ENCODE assay signal across 8 cellular contexts in the genomic region with DNA sequence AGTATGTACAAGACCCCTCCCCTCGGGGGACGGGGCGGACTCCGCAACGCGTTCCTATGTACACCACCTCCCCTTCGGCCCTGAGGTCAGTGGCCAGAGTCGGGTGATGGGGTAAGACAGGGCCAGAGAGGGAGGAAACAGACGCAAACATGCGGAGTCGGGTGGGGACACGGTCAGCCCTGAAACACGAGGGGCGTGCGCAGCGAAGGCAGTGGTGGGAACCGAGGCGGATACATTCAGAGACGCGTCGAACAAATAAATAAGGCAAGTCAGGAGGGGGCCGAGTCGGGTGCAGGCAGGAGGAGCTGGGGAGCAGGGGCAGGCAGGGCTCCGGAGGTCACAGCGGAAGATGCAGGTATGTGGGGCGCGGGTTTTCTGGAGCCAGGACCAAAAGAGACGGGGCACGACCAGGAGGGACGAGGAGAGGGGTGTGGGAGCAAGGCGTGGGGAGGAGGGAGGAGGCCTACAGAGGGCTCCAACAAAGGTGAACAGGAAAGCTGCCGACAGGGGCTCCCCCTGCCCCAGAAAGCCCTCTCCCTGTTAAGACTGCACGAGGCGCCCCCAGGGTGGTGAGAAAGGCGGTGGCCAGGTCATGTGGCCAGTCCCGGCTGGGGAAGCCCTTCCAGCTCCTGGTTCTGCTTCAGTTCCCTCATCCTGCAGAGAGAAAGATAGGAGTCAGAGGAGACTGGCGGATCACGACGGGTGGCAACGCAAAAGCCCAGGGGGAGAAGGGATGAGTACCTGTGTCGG. TPM values are rescaled to one million over a fixed set of nuclear protein-coding genes. Genes with fewer than 3 reads are reported as not detected.
DNase-seq lines count a peak whose midpoint lies in the region; ATAC-seq, FAIRE-seq and TF ChIP-seq lines count a peak whose summit lies in the region.

No MANE protein-coding gene starts in this region.

- no peak for TF ChIP-seq POLR2A in A549 (IDR thresholded peaks at IDR 0.05; ENCODE audit: low read length)
- TF ChIP-seq POLR2A in uterus (IDR thresholded peaks at IDR 0.05), result no peak

- no peak for TF ChIP-seq EP300 in A549 (IDR thresholded peaks at IDR 0.05)

- POLR2A ChIA-PET in A549 (lab: Yijun Ruan, JAX), result interaction anchor here (0.5 to 6.2 kb wide), 20 partner anchors 11 to 247 kb away, joined by 3 to 83 read pairs (median 4); a partner anchor contains a TSS

- H3K9me3 ChIP-seq in A549 (no peaks in the 10 kb centered on the region), SJCRH30 (replicated peaks) (no peaks in the 10 kb centered on the region), mesodermal cell (ENCODE audit: control insufficient read depth, low read length) (peaks cover 4% of the 10 kb centered on the region), uterus (no peaks in the 10 kb centered on the region)

- CTCF ChIA-PET in A549 (lab: Yijun Ruan, JAX), result interaction anchor here (0.8 to 11.2 kb wide), 11 partner anchors 11 to 64 kb away, joined by 3 to 148 read pairs (median 4); a partner anchor contains a TSS

- TF ChIP-seq RAD21 in A549 (conservative IDR thresholded peaks at IDR 0.05 in 1 of 2, IDR thresholded peaks at IDR 0.05 in 1 of 2), result no peak

- TF ChIP-seq CTCF in A549 (IDR thresholded peaks at IDR 0.05) (no peak), uterus (IDR thresholded peaks at IDR 0.05) (no peak)

- intact Hi-C loops in uterus (cut with DNase I; ENCODE audit: low total_unique reads), result no loop called here

- H3K4me1 ChIP-seq in A549, result peaks cover 21% of the 10 kb centered on the region
- no peaks in the 10 kb centered on the region for H3K4me1 ChIP-seq in SJCRH30
- peaks cover 10% of the 10 kb centered on the region for H3K4me1 ChIP-seq in mesodermal cell (ENCODE audit: control insufficient read depth, insufficient read depth, low read length, poor library complexity, severe bottlenecking)
- peaks cover 7 to 9% of the 10 kb centered on the region in 2 donors for H3K4me1 ChIP-seq in uterus

- WGBS in A549 (ENCODE audit: missing lambda C conversion rate), result 34% methylated on average over 41 of the region's 41 CpGs
- 1% methylated on average over 25 to 30 of the region's 41 CpGs for WGBS in mesodermal cell (ENCODE audit: insufficient coverage in 2 of 2), 2 experiments

- H3K27ac ChIP-seq in A549 (peak overlapping the region; percentile 91 to 95), SJCRH30 (peak overlapping the region; percentile 83), cingulate gyrus (ENCODE audit: low read depth, low read length) (peak overlapping the region; percentile 99), mesodermal cell (ENCODE audit: low read depth, low read length, severe bottlenecking) (peak overlapping the region; percentile 97), uterus (peak overlapping the region; percentile 97 to 98)

- peak overlapping the region; percentile 84 for H3K4me2 ChIP-seq in A549

- ATAC-seq in A549 (peak; percentile 1 to 4; a peak in 4 of 6 replicates), GM21447 (IDR thresholded peaks at IDR 0.05; ENCODE audit: unreplicated experiment) (peak; percentile 2), HG02678 (IDR thresholded peaks at IDR 0.05; ENCODE audit: unreplicated experiment) (no peak)

- FAIRE-seq in A549 (lab: Jason Lieb, UNC), result no peak

- DNase-seq in A549 (ENCODE audit: low read depth in 1 of 2, low spot score in 1 of 2) (peak in 1 of 2 experiments; percentile 38), SJCRH30 (no peak), uterus (no peak), GM03348 (ENCODE audit: low spot score) (no peak)

- peak overlapping the region; percentile 63 for H3K4me3 ChIP-seq in A549
- H3K4me3 ChIP-seq in SJCRH30, result peak overlapping the region; percentile 75
- H3K4me3 ChIP-seq in mesodermal cell (ENCODE audit: extremely low read depth, insufficient read depth, low read length, poor library complexity, severe bottlenecking), result peak overlapping the region; percentile 81
- H3K4me3 ChIP-seq in uterus, result peak overlapping the region; percentile 59 to 76

- H3K36me3 ChIP-seq in SJCRH30 (no peaks in the 10 kb centered on the region), mesodermal cell (ENCODE audit: control insufficient read depth, insufficient read depth, low read length) (peaks cover 51% of the 10 kb centered on the region), uterus (no peaks in the 10 kb centered on the region)

- H3K27me3 ChIP-seq in SJCRH30 (no peaks in the 10 kb centered on the region), uterus (no peaks in the 10 kb centered on the region)

TF ChIP-seq in A549, 52 proteins besides CTCF, POLR2A, EP300 and RAD21 (continues in another document):
- no peak for TF ChIP-seq RARB (CRISPR knock-in tag; IDR thresholded peaks at IDR 0.05)
- TF ChIP-seq HEYL (CRISPR knock-in tag; IDR thresholded peaks at IDR 0.05), result no peak
- TF ChIP-seq, protein P1, sequence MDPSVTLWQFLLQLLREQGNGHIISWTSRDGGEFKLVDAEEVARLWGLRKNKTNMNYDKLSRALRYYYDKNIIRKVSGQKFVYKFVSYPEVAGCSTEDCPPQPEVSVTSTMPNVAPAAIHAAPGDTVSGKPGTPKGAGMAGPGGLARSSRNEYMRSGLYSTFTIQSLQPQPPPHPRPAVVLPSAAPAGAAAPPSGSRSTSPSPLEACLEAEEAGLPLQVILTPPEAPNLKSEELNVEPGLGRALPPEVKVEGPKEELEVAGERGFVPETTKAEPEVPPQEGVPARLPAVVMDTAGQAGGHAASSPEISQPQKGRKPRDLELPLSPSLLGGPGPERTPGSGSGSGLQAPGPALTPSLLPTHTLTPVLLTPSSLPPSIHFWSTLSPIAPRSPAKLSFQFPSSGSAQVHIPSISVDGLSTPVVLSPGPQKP (IDR thresholded peaks at IDR 0.05; ENCODE audit: low read depth, low read length), result no peak
- TF ChIP-seq MYC (IDR thresholded peaks at IDR 0.05; ENCODE audit: borderline replicate concordance, low read length), result no peak
- no peak for TF ChIP-seq MAZ (IDR thresholded peaks at IDR 0.05; ENCODE audit: borderline replicate concordance, low read depth, low read length)
- TF ChIP-seq, protein P2, sequence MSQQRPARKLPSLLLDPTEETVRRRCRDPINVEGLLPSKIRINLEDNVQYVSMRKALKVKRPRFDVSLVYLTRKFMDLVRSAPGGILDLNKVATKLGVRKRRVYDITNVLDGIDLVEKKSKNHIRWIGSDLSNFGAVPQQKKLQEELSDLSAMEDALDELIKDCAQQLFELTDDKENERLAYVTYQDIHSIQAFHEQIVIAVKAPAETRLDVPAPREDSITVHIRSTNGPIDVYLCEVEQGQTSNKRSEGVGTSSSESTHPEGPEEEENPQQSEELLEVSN (IDR thresholded peaks at IDR 0.05; ENCODE audit: borderline replicate concordance, low read depth), result 0 out of 2 replicates have a peak, but pooled peaks have one; percentile 46
- no peak for TF ChIP-seq PHF8 (IDR thresholded peaks at IDR 0.05; ENCODE audit: borderline replicate concordance, low read depth)

RNA-seq across cellular contexts. Expression of a gene that starts 0.7 kb away (rescaled TPM):
- polyA plus RNA-seq in A549 (2011; rRNA removed) (72.6 and 94.9 TPM in 2 replicates), A549 (2017; fragmentation: RNase III; extraction: RNeasy Plus Mini Kit Qiagen cat#74134 plus additional on column Dnase treatment) (101 to 102 TPM (median 102 TPM) in 3 replicates)
- polyA plus RNA-seq in A549 (2012; cell fraction: cytosol; rRNA removed), result 83.2 and 107 TPM in 2 replicates
- polyA plus RNA-seq in A549 (2012; cell fraction: nucleus; rRNA removed), result 65.1 and 68.1 TPM in 2 replicates
- 32.7 and 36.0 TPM in 2 replicates for polyA minus RNA-seq in A549 (2011; rRNA and poly(A)+ RNA removed)
- total RNA-seq in SJCRH30 (2014; rRNA removed; shearing (Covaris generic)), result 36.8 and 39.1 TPM in 2 replicates
- polyA plus RNA-seq in mesodermal cell (2013, experiment 1 of 2), result 90.5 TPM
- polyA plus RNA-seq in mesodermal cell (2013, experiment 2 of 2), result 85.5 TPM
- total RNA-seq in uterus, result 10 to 100 TPM; 18.4 to 58.3 (median 34.0) TPM

RNA-seq across cellular contexts. Expression of a gene that starts 17.4 kb away (rescaled TPM):
- 52.5 and 53.5 TPM in 2 replicates for polyA plus RNA-seq in A549 (2011; rRNA removed)
- polyA plus RNA-seq in A549 (2012; cell fraction: cytosol; rRNA removed), result 56.8 and 60.6 TPM in 2 replicates
- 195 and 252 TPM in 2 replicates for polyA plus RNA-seq in A549 (2012; cell fraction: nucleus; rRNA removed)
- polyA plus RNA-seq in A549 (2017; fragmentation: RNase III; extraction: RNeasy Plus Mini Kit Qiagen cat#74134 plus additional on column Dnase treatment), result 79.0 to 109 TPM (median 102 TPM) in 3 replicates
- polyA minus RNA-seq in A549 (2011; rRNA and poly(A)+ RNA removed), result 35.8 and 39.2 TPM in 2 replicates
- 124 and 129 TPM in 2 replicates for total RNA-seq in SJCRH30 (2014; rRNA removed; shearing (Covaris generic))
- polyA plus RNA-seq in mesodermal cell (2013, experiment 1 of 2), result 28.8 TPM
- polyA plus RNA-seq in mesodermal cell (2013, experiment 2 of 2), result 26.2 TPM
- total RNA-seq in uterus, result 1 to 10 TPM in 3 of 4 donors, not detected in 1; 2.8 to 3.7 (median 3.6) TPM

RNA-seq across cellular contexts. Expression of a gene that starts 19.1 kb away (rescaled TPM):
- 12.4 and 17.7 TPM in 2 replicates for polyA plus RNA-seq in A549 (2011; rRNA removed)
- polyA plus RNA-seq in A549 (2012; cell fraction: cytosol; rRNA removed), result 25.8 and 28.1 TPM in 2 replicates
- 133 and 137 TPM in 2 replicates for polyA plus RNA-seq in A549 (2012; cell fraction: nucleus; rRNA removed)
- 30.1 to 33.8 TPM (median 30.3 TPM) in 3 replicates for polyA plus RNA-seq in A549 (2017; fragmentation: RNase III; extraction: RNeasy Plus Mini Kit Qiagen cat#74134 plus additional on column Dnase treatment)
- polyA minus RNA-seq in A549 (2011; rRNA and poly(A)+ RNA removed), result 14.2 and 16.1 TPM in 2 replicates
- total RNA-seq in SJCRH30 (2014; rRNA removed; shearing (Covaris generic)), result 3.7 and 3.9 TPM in 2 replicates
- 37.5 TPM for polyA plus RNA-seq in mesodermal cell (2013, experiment 1 of 2)
- 23.3 TPM for polyA plus RNA-seq in mesodermal cell (2013, experiment 2 of 2)
- 10 to 100 TPM in 3 of 4 donors, 1 to 10 TPM in 1; 7.3 to 80.8 (median 12.7) TPM for total RNA-seq in uterus

RNA-seq across cellular contexts. Expression of a gene that starts 20.0 kb away (rescaled TPM):
- 1,417 and 1,732 TPM in 2 replicates for polyA plus RNA-seq in A549 (2011; rRNA removed)
- polyA plus RNA-seq in A549 (2012; cell fraction: cytosol; rRNA removed), result 3,514 and 3,904 TPM in 2 replicates
- 1,698 and 2,342 TPM in 2 replicates for polyA plus RNA-seq in A549 (2012; cell fraction: nucleus; rRNA removed)
- polyA plus RNA-seq in A549 (2017; fragmentation: RNase III; extraction: RNeasy Plus Mini Kit Qiagen cat#74134 plus additional on column Dnase treatment), result 3,195 to 3,341 TPM (median 3,230 TPM) in 3 replicates
- 1,279 and 1,360 TPM in 2 replicates for polyA minus RNA-seq in A549 (2011; rRNA and poly(A)+ RNA removed)
- 1,061 and 1,115 TPM in 2 replicates for total RNA-seq in SJCRH30 (2014; rRNA removed; shearing (Covaris generic))
- polyA plus RNA-seq in mesodermal cell (2013, experiment 1 of 2), result 1,660 TPM
- 1,258 TPM for polyA plus RNA-seq in mesodermal cell (2013, experiment 2 of 2)
- 100 to 1,000 TPM; 170 to 396 (median 304) TPM for total RNA-seq in uterus

RNA-seq across cellular contexts. Expression of a gene that starts 28.3 kb away (rescaled TPM):
- polyA plus RNA-seq in A549 (2011; rRNA removed) (98.7 and 110 TPM in 2 replicates), A549 (2017; fragmentation: RNase III; extraction: RNeasy Plus Mini Kit Qiagen cat#74134 plus additional on column Dnase treatment) (83.9 to 93.7 TPM (median 86.4 TPM) in 3 replicates)
- 99.0 and 115 TPM in 2 replicates for polyA plus RNA-seq in A549 (2012; cell fraction: cytosol; rRNA removed)
- 101 and 111 TPM in 2 replicates for polyA plus RNA-seq in A549 (2012; cell fraction: nucleus; rRNA removed)
- polyA minus RNA-seq in A549 (2011; rRNA and poly(A)+ RNA removed), result 92.2 and 126 TPM in 2 replicates
- 35.7 and 38.7 TPM in 2 replicates for total RNA-seq in SJCRH30 (2014; rRNA removed; shearing (Covaris generic))
- 89.9 TPM for polyA plus RNA-seq in mesodermal cell (2013, experiment 1 of 2)
- polyA plus RNA-seq in mesodermal cell (2013, experiment 2 of 2), result 77.0 TPM
- total RNA-seq in uterus, result 100 to 1,000 TPM in 1 of 4 donors, 10 to 100 TPM in 3; 14.8 to 100 (median 53.1) TPM

Comparison
In these comparisons a context has a peak if more than half of its experiments do, and no peak if none do; other contexts are left out.
1. RNA of a gene that starts 17.4 kb away (total RNA-seq): 124 to 129 TPM in SJCRH30; 2.8 to 3.7 TPM in uterus; every median in the first group is over 10 times any median in the second.
2. Peak in every context shown above with its lines, with median percentiles within 50 percentile points of each other: H3K27ac ChIP-seq and H3K4me3 ChIP-seq.